Comparison of ENCODE assay signal across 21 cellular contexts in the genomic region with DNA sequence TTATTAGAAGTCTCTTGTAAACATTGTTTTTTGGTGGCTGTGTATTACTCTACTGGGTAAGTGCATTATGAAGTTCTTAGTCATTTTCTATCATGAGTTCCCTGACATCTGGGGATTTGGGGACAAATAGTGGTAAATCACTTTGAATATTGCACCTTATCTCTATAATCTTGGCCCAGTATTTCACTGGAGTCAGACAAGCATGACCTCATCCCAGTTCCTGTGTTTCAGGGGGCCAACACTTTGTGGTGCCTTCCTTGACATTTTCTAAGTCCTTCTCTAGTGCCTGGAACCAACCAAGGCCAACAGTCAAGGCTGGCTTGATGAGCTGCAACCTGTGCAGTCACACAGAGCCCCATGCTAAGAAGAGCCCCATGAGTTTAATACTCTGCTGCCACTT.
"Had no signal": no experiment of that assay in that cellular context is flagged by ENCODE, and none has a peak within 500 bp of the region (broad histone marks: within the 10 kb centered on the region; RNA-seq: fewer than 3 reads in every experiment).

No MANE protein-coding gene starts in this region.

- H3K27ac Mint-ChIP-seq: activated B cell treated with CpG ODN at 0.5 μM for 24 hours; dendritic cell treated with granulocyte-macrophage colony-stimulating factor and Interleukin-4, amounts not matched to agents 40 ng/mL and 50 ng/mL, for 4 days; immature natural killer cell; nephron; progenitor cell of endocrine pancreas; type B pancreatic cell had no signal

- H3K9me3 ChIP-seq: gastrocnemius medialis, heart left ventricle had no signal

- H3K36me3 ChIP-seq: gastrocnemius medialis, heart left ventricle had no signal

- H3K4me1 Mint-ChIP-seq: activated B cell treated with CpG ODN at 0.5 μM for 24 hours, immature natural killer cell, nephron had no signal

- H3K4me1 ChIP-seq: gastrocnemius medialis had no signal

- FAIRE-seq: TTC549 had no signal

- H3K4me2 ChIP-seq: smooth muscle cell had no signal

- H3K36me3 Mint-ChIP-seq: immature natural killer cell had no signal

- H3K27me3 Mint-ChIP-seq: dendritic cell treated with granulocyte-macrophage colony-stimulating factor and Interleukin-4, amounts not matched to agents 40 ng/mL and 50 ng/mL, for 4 days; progenitor cell of endocrine pancreas; type B pancreatic cell had no signal

- H3K4me3 Mint-ChIP-seq: activated B cell treated with CpG ODN at 0.5 μM for 24 hours; dendritic cell treated with granulocyte-macrophage colony-stimulating factor and Interleukin-4, amounts not matched to agents 40 ng/mL and 50 ng/mL, for 4 days; immature natural killer cell; nephron; type B pancreatic cell had no signal

- H3K27me3 ChIP-seq: gastrocnemius medialis, heart left ventricle had no signal

- ATAC-seq: gastrocnemius medialis, right cardiac atrium had no signal

- H3K27ac ChIP-seq: epithelial cell of prostate, gastrocnemius medialis had no signal

- DNase-seq: activated B cell treated with CpG ODN at 0.5 μM for 24 hours; activated CD4-positive, alpha-beta T cell treated with anti-CD3 and anti-CD28 coated beads for 48 hours; activated CD8-positive, alpha-beta memory T cell treated with anti-CD3 and anti-CD28 coated beads, Interleukin-2, amount 50 U/mL, for 48 hours; aorta; effector memory CD4-positive, alpha-beta T cell; gastrocnemius medialis; heart left ventricle; immature natural killer cell; nucleus accumbens; right cardiac atrium; stimulated activated CD4-positive, alpha-beta T cell treated with anti-CD3 and anti-CD28 coated beads, Interleukin-4, amount 100 ng/mL, for 4 hours; stimulated activated CD8-positive, alpha-beta memory T cell treated with anti-CD3 and anti-CD28 coated beads, Interleukin-4, amount 100 ng/mL, for 48 hours; stimulated activated naive CD4-positive, alpha-beta T cell treated with Interleukin-2 at 50 U/mL for 16 hours; substantia nigra had no signal

- H3K4me3 ChIP-seq: gastrocnemius medialis, heart left ventricle, smooth muscle cell had no signal

- H3K9me3 Mint-ChIP-seq: immature natural killer cell, type B pancreatic cell had no signal
